In the genomic region with DNA sequence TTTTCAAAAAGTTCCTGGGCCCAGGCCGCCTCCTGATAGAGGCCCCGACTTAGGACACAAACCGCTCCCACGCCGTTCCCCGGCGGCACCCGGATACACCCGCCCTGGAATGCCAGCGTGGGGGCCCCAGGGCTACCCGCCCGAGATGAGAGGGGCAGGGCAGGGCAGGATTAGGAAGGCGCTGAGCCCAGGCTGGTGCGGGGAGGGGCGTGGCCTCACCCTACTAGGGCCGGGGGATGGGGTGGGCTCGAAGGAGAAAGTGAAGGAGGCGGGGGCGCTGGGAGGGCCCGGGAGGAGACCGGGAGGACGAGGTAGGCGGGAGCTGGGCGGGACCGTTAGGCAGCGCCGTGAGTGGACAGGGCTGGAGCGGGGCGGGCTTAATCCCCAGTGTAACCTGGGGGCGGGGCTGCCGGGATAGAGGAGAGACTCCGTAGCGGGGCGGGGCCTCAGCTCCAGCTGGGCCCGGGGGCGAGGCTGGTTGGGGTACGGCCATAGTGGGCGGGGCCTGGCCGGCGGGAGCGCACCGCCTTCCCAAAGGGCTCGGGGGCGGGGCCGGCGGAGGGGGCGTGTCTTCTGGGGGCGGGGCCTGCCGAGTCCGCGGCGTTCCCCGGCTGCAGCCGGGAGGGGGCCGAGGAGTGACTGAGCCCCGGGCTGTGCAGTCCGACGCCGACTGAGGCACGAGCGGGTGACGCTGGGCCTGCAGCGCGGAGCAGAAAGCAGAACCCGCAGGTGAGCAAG, we compare ENCODE assay signal across 8 cellular contexts. TPM values are rescaled to one million over a fixed set of nuclear protein-coding genes. Genes with fewer than 3 reads are reported as not detected.
DNase-seq lines count a peak whose midpoint lies in the region; ATAC-seq and TF ChIP-seq lines count a peak whose summit lies in the region.

A gene with protein sequence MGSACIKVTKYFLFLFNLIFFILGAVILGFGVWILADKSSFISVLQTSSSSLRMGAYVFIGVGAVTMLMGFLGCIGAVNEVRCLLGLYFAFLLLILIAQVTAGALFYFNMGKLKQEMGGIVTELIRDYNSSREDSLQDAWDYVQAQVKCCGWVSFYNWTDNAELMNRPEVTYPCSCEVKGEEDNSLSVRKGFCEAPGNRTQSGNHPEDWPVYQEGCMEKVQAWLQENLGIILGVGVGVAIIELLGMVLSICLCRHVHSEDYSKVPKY (plus strand): TSS at position 656 of the 738 bp plus-strand sequence. CDS start 29,000 bp downstream, outside the sequence.

- no peaks in the 10 kb centered on the region for H3K9me3 ChIP-seq in BLaER1 treated with 17β-estradiol and CSF1 and Interleukin-3, amounts not matched to agents 10 nM and 100 nM (replicated peaks in 1 of 11)
- H3K9me3 ChIP-seq in colonic mucosa: no peaks in the 10 kb centered on the region

- H3K4me2 ChIP-seq in BLaER1 treated with 17β-estradiol and CSF1 and Interleukin-3, amounts not matched to agents 10 nM and 100 nM: peak within 1 kb of the TSS; percentile 95 to 100 (median 99)

- peak; percentile 63 for DNase-seq in GM19240 (ENCODE audit: insufficient read length, low spot score)
- peak; percentile 79 for DNase-seq in NCI-H524 treated with DMSO at 0.1 percent for 48 hours (lab: John Stamatoyannopoulos, UW)
- DNase-seq in activated CD4-positive, alpha-beta T cell treated with anti-CD3 and anti-CD28 coated beads for 48 hours: peak; percentile 99
- DNase-seq in colonic mucosa: peak; percentile 100
- peak; percentile 100 for DNase-seq in left colon
- peak; percentile 98 for DNase-seq in stimulated activated CD4-positive, alpha-beta T cell treated with anti-CD3 and anti-CD28 coated beads, Interleukin-1b, Interleukin-23, amount 100 ng/mL, for 48 hours

- no peaks in the 10 kb centered on the region for H3K27me3 ChIP-seq in BLaER1 treated with 17β-estradiol and CSF1 and Interleukin-3, amounts not matched to agents 10 nM and 100 nM
- H3K27me3 ChIP-seq in colonic mucosa: no peaks in the 10 kb centered on the region

- peaks cover 67 to 94% (median 75%) of the 10 kb centered on the region in 10 experiments for H3K4me1 ChIP-seq in BLaER1 treated with 17β-estradiol and CSF1 and Interleukin-3, amounts not matched to agents 10 nM and 100 nM
- peaks cover 11% of the 10 kb centered on the region for H3K4me1 ChIP-seq in colonic mucosa

- H3K27ac ChIP-seq in BLaER1 treated with 17β-estradiol and CSF1 and Interleukin-3, amounts not matched to agents 10 nM and 100 nM: peak within 1 kb of the TSS; percentile 65 to 96 (median 84)
- H3K27ac ChIP-seq in colonic mucosa: peak within 1 kb of the TSS; percentile 97

- H4K20me1 ChIP-seq in BLaER1 treated with 17β-estradiol and CSF1 and Interleukin-3, amounts not matched to agents 10 nM and 100 nM: peaks cover 0 to 4% (median 0%) of the 10 kb centered on the region in 11 experiments; a peak in 1 of 22 replicates

- intact Hi-C loops in colonic mucosa (cut with DNase I): no loop called here
- intact Hi-C loops in left colon (cut with DNase I, micrococcal nuclease): no loop called here

- peak within 1 kb of the TSS; percentile 56 to 72 (median 66) for H3K4me3 ChIP-seq in BLaER1 treated with 17β-estradiol and CSF1 and Interleukin-3, amounts not matched to agents 10 nM and 100 nM
- peak within 1 kb of the TSS; percentile 53 for H3K4me3 ChIP-seq in colonic mucosa

- peak within 1 kb of the TSS; percentile 67 to 87 (median 82) for H3K9ac ChIP-seq in BLaER1 treated with 17β-estradiol and CSF1 and Interleukin-3, amounts not matched to agents 10 nM and 100 nM
- H3K9ac ChIP-seq in colonic mucosa (ENCODE audit: low read depth in 2 of 2, low read length in 2 of 2): peak within 1 kb of the TSS; percentile 74 to 75

- TF ChIP-seq CTCF in colonic mucosa (IDR thresholded peaks at IDR 0.05): peak; percentile 29

- H3K36me3 ChIP-seq in BLaER1 treated with 17β-estradiol and CSF1 and Interleukin-3, amounts not matched to agents 10 nM and 100 nM: no peaks in the 10 kb centered on the region
- H3K36me3 ChIP-seq in colonic mucosa: no peaks in the 10 kb centered on the region

- ATAC-seq in HG03460 (IDR thresholded peaks at IDR 0.05; ENCODE audit: unreplicated experiment): peak; percentile 67
- peak; percentile 90 for ATAC-seq in left colon

RNA-seq across cellular contexts. Expression of the gene that starts here (rescaled TPM):
- total RNA-seq in colonic mucosa: 10 to 100 TPM; 36.2 to 41.6 TPM
- total RNA-seq in left colon: 10 to 100 TPM; 30.0 to 36.1 TPM

Comparison
In these comparisons a context has a peak if more than half of its experiments do, and no peak if none do; other contexts are left out.
1. Peak in every context shown above with its lines: DNase-seq, ATAC-seq, H3K4me3 ChIP-seq and H3K27ac ChIP-seq.